ENCODE assay signal across 8 cellular contexts in genomic region chr11:74398244-74399159, GRCh38. TPM values are rescaled to one million over a fixed set of nuclear protein-coding genes. Genes with fewer than 3 reads are reported as not detected.
DNase-seq lines count a peak whose midpoint lies in the region; ATAC-seq and TF ChIP-seq lines count a peak whose summit lies in the region.

PGM2L1 (minus strand) TSS chr11:74398433; CDS start chr11:74398161, 272 bp downstream.

- TF ChIP-seq RAD21 in Ishikawa (IDR thresholded peaks at IDR 0.05; ENCODE audit: low read depth), result no peak

- peak; percentile 91 for ATAC-seq in GM21619 (IDR thresholded peaks at IDR 0.05; ENCODE audit: unreplicated experiment)

- no peak for TF ChIP-seq EP300 in Ishikawa (IDR thresholded peaks at IDR 0.05; ENCODE audit: borderline replicate concordance)

- TF ChIP-seq POLR2A in erythroblast (IDR thresholded peaks at IDR 0.05; ENCODE audit: low read length), result peak; percentile 77

- DNase-seq in DMS153 treated with DMSO at 0.1 percent for 48 hours (lab: John Stamatoyannopoulos, UW; ENCODE audit: unreplicated experiment) (peak; percentile 92), OCI-M2 (lab: John Stamatoyannopoulos, UW; ENCODE audit: unreplicated experiment) (peak; percentile 70), erythroblast (lab: John Stamatoyannopoulos, UW) (peak; percentile 97 to 98), mucosa of gallbladder (ENCODE audit: low spot score) (peak; percentile 95)
- peak; percentile 91 for DNase-seq in activated T-cell treated with anti-CD3 and anti-CD28 coated beads, Interleukin-2, amount 50 U/mL, for 1 hour
- DNase-seq in stimulated activated CD8-positive, alpha-beta memory T cell treated with anti-CD3 and anti-CD28 coated beads, Interleukin-4, amount 100 ng/mL, for 24 hours (ENCODE audit: low read depth), result peak; percentile 90

TF ChIP-seq in Ishikawa, 13 proteins besides CTCF, POLR2A, EP300 and RAD21:
- TF ChIP-seq USF1 (IDR thresholded peaks at IDR 0.05), result no peak; the same call in 1 of the 2 replicates
- peak; percentile 49; the same call in 1 of the 2 replicates for TF ChIP-seq CREB1 (IDR thresholded peaks at IDR 0.05; ENCODE audit: low read depth)
- no peak for TF ChIP-seq FOXM1 (IDR thresholded peaks at IDR 0.05; ENCODE audit: borderline replicate concordance, low read depth)
- TF ChIP-seq ZBTB7A (IDR thresholded peaks at IDR 0.05; ENCODE audit: low read depth), result peak; percentile 23
- no peak for TF ChIP-seq YY1 (IDR thresholded peaks at IDR 0.05; ENCODE audit: low read depth)
- peak; percentile 7; the same call in 1 of the 2 replicates for TF ChIP-seq NFIC (IDR thresholded peaks at IDR 0.05)
- peak; percentile 29; the same call in 1 of the 2 replicates for TF ChIP-seq TEAD4 (IDR thresholded peaks at IDR 0.05)
- peak; percentile 73; the same call in 1 of the 2 replicates for TF ChIP-seq TCF12 (IDR thresholded peaks at IDR 0.05; ENCODE audit: low read depth)
- no peak for TF ChIP-seq EGR1 (IDR thresholded peaks at IDR 0.05)
- peak; percentile 50; the same call in 1 of the 2 replicates for TF ChIP-seq CEBPB (IDR thresholded peaks at IDR 0.05)
- 0 out of 2 replicates have a peak, but pooled peaks have one; percentile 31 for TF ChIP-seq TAF1 (IDR thresholded peaks at IDR 0.05; ENCODE audit: low read depth)
- TF ChIP-seq REST (IDR thresholded peaks at IDR 0.05; ENCODE audit: low read depth), result no peak
- peak; percentile 82 for TF ChIP-seq MAX (IDR thresholded peaks at IDR 0.05)
TF ChIP-seq in Ishikawa: peak in this region for 8.

RNA-seq across cellular contexts. Expression of gene PGM2L1, which starts in this region (rescaled TPM):
- total RNA-seq in mucosa of gallbladder, result 14.0 TPM

Comparison
In these comparisons a context has a peak if more than half of its experiments do, and no peak if none do; other contexts are left out.
1. Peak in every context shown above with its lines: DNase-seq and ATAC-seq.